Comparison of ENCODE assay signal across 17 cellular contexts in genomic region chr2:232526296-232527055, GRCh38. TPM values are rescaled to one million over a fixed set of nuclear protein-coding genes. Genes with fewer than 3 reads are reported as not detected.
"Had no signal": no experiment of that assay in that cellular context is flagged by ENCODE, and none has a peak within 500 bp of the region (broad histone marks: within the 10 kb centered on the region; RNA-seq: fewer than 3 reads in every experiment).

No MANE protein-coding gene starts in this region.

- H3K4me3 Mint-ChIP-seq: activated naive CD8-positive, alpha-beta T cell; dendritic cell treated with granulocyte-macrophage colony-stimulating factor and Interleukin-4, amounts not matched to agents 40 ng/mL and 50 ng/mL, for 4 days; mesothelial cell of epicardium had no signal

- H3K36me3 Mint-ChIP-seq: activated naive CD8-positive, alpha-beta T cell; mesothelial cell of epicardium had no signal

- ATAC-seq: activated CD4-positive, CD25-positive, alpha-beta regulatory T cell treated with anti-CD3 and anti-CD28 coated beads, Interleukin-2, amount 50 U/mL, for 24 hours; left colon; stimulated activated naive CD8-positive, alpha-beta T cell treated with anti-CD3 and anti-CD28 coated beads, Interleukin-15, Interleukin-2, amounts not matched to agents 100 U/mL and 50 U/mL, for 24 hours had no signal

- H3K36me3 ChIP-seq: esophagus muscularis mucosa, prostate gland, tibial artery had no signal

- H3K9me3 Mint-ChIP-seq: dendritic cell treated with granulocyte-macrophage colony-stimulating factor and Interleukin-4, amounts not matched to agents 40 ng/mL and 50 ng/mL, for 4 days; mesothelial cell of epicardium had no signal

- H3K27ac ChIP-seq: esophagus muscularis mucosa, prostate gland, tibial artery had no signal

- DNase-seq: effector CD8-positive, alpha-beta T cell; left colon; stimulated activated naive CD8-positive, alpha-beta T cell treated with anti-CD3 and anti-CD28 coated beads, Interleukin-15, Interleukin-2, amounts not matched to agents 100 U/mL and 50 U/mL, for 24 hours; tibial artery had no signal

- H3K4me3 ChIP-seq: esophagus muscularis mucosa, prostate gland, tibial artery had no signal

- H3K27ac Mint-ChIP-seq: activated naive CD8-positive, alpha-beta T cell; dendritic cell treated with granulocyte-macrophage colony-stimulating factor and Interleukin-4, amounts not matched to agents 40 ng/mL and 50 ng/mL, for 4 days; mesothelial cell of epicardium had no signal

- H3K9me3 ChIP-seq: esophagus muscularis mucosa, prostate gland, tibial artery had no signal

RNA-seq across cellular contexts. Expression of gene CHRND, which starts 0.5 kb away (rescaled TPM):
- total RNA-seq: activated CD8-positive, alpha-beta memory T cell treated with anti-CD3 and anti-CD28 coated beads for 36 hours; bronchial epithelial cell; esophagus muscularis mucosa; left colon; lung microvascular endothelial cell; mesothelial cell of epicardium; osteocyte; T-helper 1 cell treated with Interleukin-12 subunit alpha and Interleukin-12 subunit beta and Interleukin-4 antibody, amounts not matched to agents 30 ng/mL and 1 ng/mL, for 36 hours had no signal
- polyA plus RNA-seq: neural cell had no signal

RNA-seq across cellular contexts. Expression of gene PRSS56, which starts 6.3 kb away (rescaled TPM):
- total RNA-seq: activated CD8-positive, alpha-beta memory T cell treated with anti-CD3 and anti-CD28 coated beads for 36 hours; bronchial epithelial cell; esophagus muscularis mucosa; left colon; lung microvascular endothelial cell; mesothelial cell of epicardium; osteocyte; prostate gland; T-helper 1 cell treated with Interleukin-12 subunit alpha and Interleukin-12 subunit beta and Interleukin-4 antibody, amounts not matched to agents 30 ng/mL and 1 ng/mL, for 36 hours had no signal

RNA-seq across cellular contexts. Expression of gene CHRNG, which starts 13.0 kb away (rescaled TPM):
- total RNA-seq: activated CD8-positive, alpha-beta memory T cell treated with anti-CD3 and anti-CD28 coated beads for 36 hours; bronchial epithelial cell; cerebellum; esophagus muscularis mucosa; left colon; lung microvascular endothelial cell; mesothelial cell of epicardium; osteocyte; prostate gland; T-helper 1 cell treated with Interleukin-12 subunit alpha and Interleukin-12 subunit beta and Interleukin-4 antibody, amounts not matched to agents 30 ng/mL and 1 ng/mL, for 36 hours had no signal
- polyA plus RNA-seq: neural cell had no signal
